Comparison of ENCODE assay signal across 26 cellular contexts in genomic region chr15:80484312-80484981, GRCh38.
DNase-seq lines count a peak whose midpoint lies in the region; ATAC-seq, FAIRE-seq and TF ChIP-seq lines count a peak whose summit lies in the region.
"Had no signal": no experiment of that assay in that cellular context is flagged by ENCODE, and none has a peak within 500 bp of the region (broad histone marks: within the 10 kb centered on the region; RNA-seq: fewer than 3 reads in every experiment).

No MANE protein-coding gene starts in this region.

- DNase-seq in DMS53 treated with DMSO at 0.1 percent for 48 hours (lab: John Stamatoyannopoulos, UW; ENCODE audit: unreplicated experiment) (peak; percentile 3), NCI-H69 (lab: John Stamatoyannopoulos, UW) (peak; percentile 6), fibroblast of the conjunctiva (ENCODE audit: low read depth) (peak; percentile 37), pancreas (no peak), NAMALWA (ENCODE audit: low spot score) (no peak), GOT3 (lab: John Stamatoyannopoulos, UW) (no peak)
- no peak for DNase-seq in activated naive CD4-positive, alpha-beta T cell (lab: John Stamatoyannopoulos, UW)
- DNase-seq: activated CD4-positive, alpha-beta T cell treated with anti-CD3 and anti-CD28 coated beads, Interleukin-2, amount 50 U/mL, for 48 hours; activated gamma-delta T cell treated with Interleukin-2 at 50 U/mL for 16 hours; activated T-cell treated with anti-CD3 and anti-CD28 coated beads for 4 hours; amygdala; CD8-positive, alpha-beta T cell; central memory CD4-positive, alpha-beta T cell; effector CD4-positive, alpha-beta T cell; esophagus squamous epithelium; heart right ventricle; naive thymus-derived CD8-positive, alpha-beta T cell; NCI-H1930; OCI-M1; psoas muscle; SIG-M5; small intestine; stimulated activated CD8-positive, alpha-beta memory T cell treated with anti-CD3 and anti-CD28 coated beads, Interleukin-4, amount 100 ng/mL, for 48 hours; substantia nigra; T-helper 1 cell had no signal

- no peak overlapping the region for H3K27ac ChIP-seq in pancreas
- H3K27ac ChIP-seq: heart right ventricle, psoas muscle had no signal

- WGBS in pancreas, 2 donors, result 48 to 50% methylated on average over 9 of the region's 9 CpGs

- FAIRE-seq in pancreas (lab: Jason Lieb, UNC), result no peak
- FAIRE-seq: small intestine had no signal

- no peaks in the 10 kb centered on the region for H3K9me3 ChIP-seq in pancreas
- H3K9me3 ChIP-seq: esophagus squamous epithelium, heart right ventricle, psoas muscle had no signal

- no peak for TF ChIP-seq CTCF in pancreas (IDR thresholded peaks at IDR 0.05)

- peaks cover 0 to 4% (median 0%) of the 10 kb centered on the region in 3 donors for H3K4me1 ChIP-seq in pancreas
- H3K4me1 ChIP-seq: psoas muscle had no signal

- H3K4me3 ChIP-seq in pancreas, result no peak overlapping the region
- H3K4me3 ChIP-seq: esophagus squamous epithelium, heart right ventricle, psoas muscle had no signal

- no peaks in the 10 kb centered on the region for H3K36me3 ChIP-seq in pancreas
- H3K36me3 ChIP-seq: esophagus squamous epithelium, heart right ventricle had no signal

- ATAC-seq in pancreas (peak in 3 of 4 donors; percentile 21 to 67 (median 43)), HG03442 (IDR thresholded peaks at IDR 0.05; ENCODE audit: unreplicated experiment) (no peak)
- ATAC-seq: CD8-positive, alpha-beta T cell; heart right ventricle; naive thymus-derived CD8-positive, alpha-beta T cell; psoas muscle had no signal

- no peaks in the 10 kb centered on the region for H3K27me3 ChIP-seq in pancreas

- intact Hi-C loops in pancreas (cut with DNase I), result no loop called here

Comparison
In these comparisons a context has a peak if more than half of its experiments do, and no peak if none do; other contexts are left out.
1. DNase-seq: peak in DMS53 treated with DMSO at 0.1 percent for 48 hours (single experiment), NCI-H69 (single experiment) and fibroblast of the conjunctiva (single experiment); none in pancreas (0 of 6), activated naive CD4-positive, alpha-beta T cell (0 of 4), NAMALWA (single experiment) and GOT3 (single experiment).